Comparison of ENCODE assay signal across 12 cellular contexts in genomic region chr4:150385606-150386005, GRCh38.
A peak's percentile ranks its signal among the peaks of the same experiment; 100 is the strongest.
DNase-seq lines count a peak whose midpoint lies in the region; ATAC-seq, FAIRE-seq and TF ChIP-seq lines count a peak whose summit lies in the region.
"Had no signal": no experiment of that assay in that cellular context is flagged by ENCODE, and none has a peak within 500 bp of the region (broad histone marks: within the 10 kb centered on the region; RNA-seq: fewer than 3 reads in every experiment).

No MANE protein-coding gene starts in this region.

- peak overlapping the region; percentile 23; the same call in 1 of the 2 replicates for H2AFZ ChIP-seq in K562 (ENCODE audit: low read depth, low read length)

- H3K4me3 Mint-ChIP-seq in T-helper 17 cell, result no peak overlapping the region
- H3K4me3 Mint-ChIP-seq: T-helper 2 cell treated with Interferon-gamma antibody and Interleukin-4, amounts not matched to agents 5 μg/mL and 100 μg/mL, for 36 hours had no signal

- TF ChIP-seq RAD21 in K562 (CRISPR knock-in tag; conservative IDR thresholded peaks at IDR 0.05 in 1 of 2, IDR thresholded peaks at IDR 0.05 in 1 of 2), result no peak

- H3K9me1 ChIP-seq in K562 (ENCODE audit: control insufficient read depth, insufficient read depth, low read length), result no peaks in the 10 kb centered on the region

- intact Hi-C loops in K562 (cut with micrococcal nuclease), result no loop called here

- peak; percentile 67 for ATAC-seq in K562
- no peak for ATAC-seq in HG03196 (IDR thresholded peaks at IDR 0.05; ENCODE audit: unreplicated experiment)
- no peak for ATAC-seq in T-helper 17 cell

- DNase-seq in COLO829 (ENCODE audit: low spot score), result peak; percentile 51
- DNase-seq in NCI-H1092 (lab: John Stamatoyannopoulos, UW), result peak; percentile 45
- peak in 1 of 4 experiments; percentile 11 for DNase-seq in K562 (ENCODE audit: extremely low read depth in 1 of 4, low spot score in 3 of 4)
- peak; percentile 24 for DNase-seq in medulla oblongata (ENCODE audit: extremely low spot score)
- DNase-seq in ecto neural progenitor cell (ENCODE audit: low spot score), result no peak
- no peak for DNase-seq in mesenteric fat pad (ENCODE audit: low spot score)
- no peak for DNase-seq in T-helper 17 cell
- DNase-seq: caudate nucleus, posterior cingulate gyrus, upper lobe of left lung had no signal

- peaks cover 3% of the 10 kb centered on the region for H3K36me3 Mint-ChIP-seq in T-helper 17 cell (ENCODE audit: low read depth)

- no peak for TF ChIP-seq CTCF in K562 (IDR thresholded peaks at IDR 0.05 in 2 of 3, conservative IDR thresholded peaks at IDR 0.05 in 1 of 3; ENCODE audit: insufficient read depth in 2 of 3, low read depth in 1 of 3, low read length in 3 of 3)

- no peak for TF ChIP-seq EP300 in K562 (IDR thresholded peaks at IDR 0.05; ENCODE audit: low read length)

- H3K36me3 ChIP-seq in K562 (ENCODE audit: control insufficient read depth, insufficient read depth, low read length), result no peaks in the 10 kb centered on the region
- H3K36me3 ChIP-seq: upper lobe of left lung had no signal

- no peaks in the 10 kb centered on the region for H3K9me3 ChIP-seq in K562 (replicated peaks; ENCODE audit: control insufficient read depth, insufficient read depth, low read depth, low read length)
- no peaks in the 10 kb centered on the region for H3K9me3 ChIP-seq in T-helper 17 cell (ENCODE audit: control insufficient read depth, low read length, poor library complexity, severe bottlenecking)
- H3K9me3 ChIP-seq: upper lobe of left lung had no signal

- peaks cover 2% of the 10 kb centered on the region for H3K4me1 Mint-ChIP-seq in T-helper 17 cell

- no peak overlapping the region for H3K4me3 ChIP-seq in K562
- H3K4me3 ChIP-seq: upper lobe of left lung had no signal

- BruUV-seq in K562 (replicated peaks; lab: Mats Ljungman, UMichigan), result no TSS peak

- H3K4me2 ChIP-seq in K562 (ENCODE audit: insufficient read depth, low read length), result no peak overlapping the region

- no peaks in the 10 kb centered on the region for H3K79me2 ChIP-seq in K562 (ENCODE audit: control insufficient read depth, insufficient read depth, low read length)

- H3K27me3 ChIP-seq in K562 (ENCODE audit: control insufficient read depth in 2 of 2, insufficient read depth in 2 of 2, low read length in 2 of 2), result no peaks in the 10 kb centered on the region
- H3K27me3 ChIP-seq: upper lobe of left lung had no signal

- H3K27me3 Mint-ChIP-seq in T-helper 17 cell, result no peaks in the 10 kb centered on the region

- H3K9ac ChIP-seq in K562 (ENCODE audit: insufficient read depth in 1 of 2, low read depth in 2 of 2, low read length in 2 of 2), result 0 out of 4 replicates have a peak overlapping the region, but pooled peaks of 1 of the 2 experiments have one; percentile 12

- H3K27ac ChIP-seq in K562 (ENCODE audit: extremely low read depth, low read depth, low read length), result peak overlapping the region; percentile 51; the same call in 1 of the 3 replicates
- H3K27ac ChIP-seq: upper lobe of left lung had no signal

- CTCF ChIA-PET in K562 (lab: Yijun Ruan, JAX; ENCODE audit: low intra/inter-chr PET ratio), result no interaction called here

- POLR2A ChIA-PET in K562 (lab: Yijun Ruan, JAX), result no interaction called here

- peak; percentile 56 for FAIRE-seq in K562 (lab: Jason Lieb, UNC)

- H4K20me1 ChIP-seq in K562 (replicated peaks; ENCODE audit: control insufficient read depth, insufficient read depth, low read length), result no peaks in the 10 kb centered on the region

- TF ChIP-seq POLR2A in K562 (conservative IDR thresholded peaks at IDR 0.05), result no peak

- WGBS in K562 (ENCODE audit: insufficient coverage, low coverage, missing lambda C conversion rate), result 29% methylated on average over 2 of the region's 2 CpGs

- in situ Hi-C loops in K562 (cut with MboI), result no loop called here

- H3K27ac Mint-ChIP-seq in T-helper 17 cell, result no peak overlapping the region
- H3K27ac Mint-ChIP-seq: T-helper 2 cell treated with Interferon-gamma antibody and Interleukin-4, amounts not matched to agents 5 μg/mL and 100 μg/mL, for 36 hours had no signal

- H3K4me1 ChIP-seq in K562 (replicated peaks in 1 of 2; ENCODE audit: control insufficient read depth in 2 of 2, insufficient read depth in 2 of 2, low read length in 2 of 2), result peaks cover 0 to 3% of the 10 kb centered on the region in 2 experiments; a peak in 1 of 5 replicates
- H3K4me1 ChIP-seq: upper lobe of left lung had no signal

TF ChIP-seq in K562, 482 proteins besides CTCF, POLR2A, EP300 and RAD21:
- TF ChIP-seq HMBOX1 (IDR thresholded peaks at IDR 0.05), result peak; percentile 52
- TF ChIP-seq DACH1 (IDR thresholded peaks at IDR 0.05; ENCODE audit: partially characterized antibody), result no peak
- no peak for TF ChIP-seq NCOA1 (IDR thresholded peaks at IDR 0.05; ENCODE audit: low read depth)
- TF ChIP-seq MAZ (CRISPR knock-in tag; conservative IDR thresholded peaks at IDR 0.05 in 1 of 2, IDR thresholded peaks at IDR 0.05 in 1 of 2), result no peak
- no peak for TF ChIP-seq ZNF143 (CRISPR knock-in tag; IDR thresholded peaks at IDR 0.05)
- no peak for TF ChIP-seq HBP1 (CRISPR knock-in tag; IDR thresholded peaks at IDR 0.05)
- TF ChIP-seq MTA3 (IDR thresholded peaks at IDR 0.05; ENCODE audit: borderline replicate concordance), result no peak
- TF ChIP-seq ZNF586 (CRISPR knock-in tag; conservative IDR thresholded peaks at IDR 0.05), result no peak

Comparison
In these comparisons a context has a peak if more than half of its experiments do, and no peak if none do; other contexts are left out.
1. DNase-seq: peak in COLO829 (single experiment), NCI-H1092 (single experiment) and medulla oblongata (single experiment); none in ecto neural progenitor cell (single experiment), mesenteric fat pad (single experiment) and T-helper 17 cell (0 of 3).